Comparison of ENCODE assay signal across 9 cellular contexts in genomic region chr4:140004580-140005314, GRCh38.
DNase-seq lines count a peak whose midpoint lies in the region; ATAC-seq, FAIRE-seq and TF ChIP-seq lines count a peak whose summit lies in the region.
"Had no signal": no experiment of that assay in that cellular context is flagged by ENCODE, and none has a peak within 500 bp of the region (broad histone marks: within the 10 kb centered on the region; RNA-seq: fewer than 3 reads in every experiment).

No MANE protein-coding gene starts in this region.

- DNase-seq in DMS79 treated with DMSO at 0.1 percent for 48 hours (lab: John Stamatoyannopoulos, UW), result peak; percentile 49
- DNase-seq in DMS79 (lab: John Stamatoyannopoulos, UW), result no peak
- peak; percentile 44 for DNase-seq in choroid plexus epithelial cell (ENCODE audit: low read depth)
- DNase-seq in left lung, result peak; percentile 59 to 78
- DNase-seq in tibial nerve (ENCODE audit: low spot score in 2 of 2), result peak in 1 of 2 donors; percentile 23
- no peak for DNase-seq in stimulated activated naive CD4-positive, alpha-beta T cell treated with Interleukin-2 at 50 U/mL for 16 hours (lab: John Stamatoyannopoulos, UW)
- DNase-seq in GM19239 (ENCODE audit: insufficient read length, low spot score), result no peak

- H3K27me3 ChIP-seq in left lung, result no peaks in the 10 kb centered on the region
- H3K27me3 ChIP-seq in tibial nerve, result no peaks in the 10 kb centered on the region

- H3K9me3 ChIP-seq in left lung, result no peaks in the 10 kb centered on the region
- H3K9me3 ChIP-seq in tibial nerve, result no peaks in the 10 kb centered on the region

- peak in 1 of 2 donors; percentile 7 for TF ChIP-seq EP300 in tibial nerve (IDR thresholded peaks at IDR 0.05)

- H3K27ac ChIP-seq in left lung, result peak overlapping the region; percentile 40 to 64
- peak overlapping the region in 2 of 4 donors; percentile 5 to 54 for H3K27ac ChIP-seq in tibial nerve

- H3K36me3 ChIP-seq in left lung, result no peaks in the 10 kb centered on the region
- no peaks in the 10 kb centered on the region for H3K36me3 ChIP-seq in tibial nerve

- TF ChIP-seq CTCF in choroid plexus epithelial cell (conservative IDR thresholded peaks at IDR 0.05; ENCODE audit: low read depth, low read length) (no peak), left lung (IDR thresholded peaks at IDR 0.05) (no peak), tibial nerve (IDR thresholded peaks at IDR 0.05) (no peak)

- H3K4me1 ChIP-seq in left lung (peaks cover 5 to 22% of the 10 kb centered on the region in 2 donors), tibial nerve (peaks cover 0 to 10% (median 0%) of the 10 kb centered on the region in 4 donors)

- peak; percentile 89 for ATAC-seq in left lung
- no peak for ATAC-seq in GM21723 (IDR thresholded peaks at IDR 0.05; ENCODE audit: unreplicated experiment)

- WGBS in tibial nerve, 2 donors, result 5 to 20% methylated on average over 15 of the region's 15 CpGs

- no peak for FAIRE-seq in GM19239 (lab: Jason Lieb, UNC)
- FAIRE-seq: A204.1 had no signal

- no peak for TF ChIP-seq POLR2A in tibial nerve (IDR thresholded peaks at IDR 0.05)

- H3K4me3 ChIP-seq in choroid plexus epithelial cell (ENCODE audit: low read depth, low read length), result peak overlapping the region; percentile 55
- peak overlapping the region; percentile 18 to 21 for H3K4me3 ChIP-seq in left lung
- H3K4me3 ChIP-seq in tibial nerve, result peak overlapping the region; percentile 27 to 48 (median 41)

- intact Hi-C loops in left lung (cut with DNase I), result no loop called here

Comparison
In these comparisons a context has a peak if more than half of its experiments do, and no peak if none do; other contexts are left out.
1. DNase-seq: peak in DMS79 treated with DMSO at 0.1 percent for 48 hours (single experiment), choroid plexus epithelial cell (single experiment) and left lung (2 of 2); none in DMS79 (single experiment), stimulated activated naive CD4-positive, alpha-beta T cell treated with Interleukin-2 at 50 U/mL for 16 hours (single experiment) and GM19239 (single experiment).
2. Peak in every context shown above with its lines, with median percentiles within 50 percentile points of each other: H3K4me3 ChIP-seq.